In the genomic region with DNA sequence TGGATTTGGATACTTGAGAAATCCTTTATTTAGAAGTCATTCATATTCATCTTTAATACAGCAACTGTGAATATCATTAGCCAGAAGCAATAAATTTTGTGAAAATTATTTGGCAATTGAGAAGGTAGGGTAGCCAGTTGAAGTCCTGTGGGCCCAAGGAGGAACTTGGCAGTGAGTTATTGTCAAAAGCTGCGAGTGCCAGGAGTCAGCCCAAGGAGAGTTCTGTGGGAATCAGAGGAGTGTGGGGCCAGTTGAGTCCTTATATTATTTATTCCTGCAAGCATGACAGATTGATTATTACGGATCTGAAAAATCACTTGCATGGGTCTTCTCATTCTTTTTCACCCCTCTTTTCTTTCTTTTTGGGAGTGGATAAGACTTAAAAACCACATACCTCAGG, we compare ENCODE assay signal across 17 cellular contexts. TPM values are rescaled to one million over a fixed set of nuclear protein-coding genes. Genes with fewer than 3 reads are reported as not detected.
A peak's percentile ranks its signal among the peaks of the same experiment; 100 is the strongest.
DNase-seq lines count a peak whose midpoint lies in the region; ATAC-seq and TF ChIP-seq lines count a peak whose summit lies in the region.
"Had no signal": no experiment of that assay in that cellular context is flagged by ENCODE, and none has a peak within 500 bp of the region (broad histone marks: within the 10 kb centered on the region; RNA-seq: fewer than 3 reads in every experiment).

No MANE protein-coding gene starts in this region.

- no peaks in the 10 kb centered on the region for H3K27me3 Mint-ChIP-seq in CD4-positive, alpha-beta T cell
- H3K27me3 Mint-ChIP-seq in neural crest cell (ENCODE audit: low read depth): no peaks in the 10 kb centered on the region
- H3K27me3 Mint-ChIP-seq in type B pancreatic cell: no peaks in the 10 kb centered on the region

- no peaks in the 10 kb centered on the region for H4K20me1 ChIP-seq in hepatocyte (ENCODE audit: insufficient read depth, poor library complexity, severe bottlenecking)

- no peaks in the 10 kb centered on the region for H3K9me3 ChIP-seq in CD4-positive, alpha-beta T cell (ENCODE audit: control insufficient read depth, low read length)
- H3K9me3 ChIP-seq in hepatocyte (ENCODE audit: low read depth): no peaks in the 10 kb centered on the region

- TF ChIP-seq CTCF in CD4-positive, alpha-beta T cell (IDR thresholded peaks at IDR 0.05): no peak
- TF ChIP-seq CTCF in hepatocyte (IDR thresholded peaks at IDR 0.05; ENCODE audit: poor library complexity): no peak
- no peak for TF ChIP-seq CTCF in neural crest cell (conservative IDR thresholded peaks at IDR 0.05)
- TF ChIP-seq CTCF in type B pancreatic cell (conservative IDR thresholded peaks at IDR 0.05): no peak

- peaks cover 47% of the 10 kb centered on the region for H3K79me2 ChIP-seq in hepatocyte

- intact Hi-C loops in CD4-positive, alpha-beta T cell (cut with DNase I, micrococcal nuclease): loop anchor here in 1 of 2 experiments (5.0 kb wide), 1 partner anchor 38 kb away; a partner anchor contains a TSS

- peaks cover 19% of the 10 kb centered on the region for H3K36me3 Mint-ChIP-seq in CD4-positive, alpha-beta T cell (ENCODE audit: low read depth)
- no peaks in the 10 kb centered on the region for H3K36me3 Mint-ChIP-seq in neural crest cell (ENCODE audit: low read depth)
- H3K36me3 Mint-ChIP-seq in type B pancreatic cell: no peaks in the 10 kb centered on the region
- H3K36me3 Mint-ChIP-seq: IgD-negative memory B cell had no signal

- POLR2A ChIA-PET in CD4-positive, alpha-beta T cell (lab: Charles Lee): interaction anchor here (0.9 to 2.5 kb wide), 2 partner anchors 10 to 21 kb away, joined by 3 to 12 read pairs; no protein-coding TSS in a partner anchor

- H3K27me3 ChIP-seq in CD4-positive, alpha-beta T cell (ENCODE audit: control insufficient read depth, insufficient read depth, low read length): no peaks in the 10 kb centered on the region
- no peaks in the 10 kb centered on the region for H3K27me3 ChIP-seq in hepatocyte

- H3K9me2 ChIP-seq in hepatocyte (replicated peaks; ENCODE audit: insufficient read depth): no peaks in the 10 kb centered on the region

- no peak overlapping the region for H3K4me3 ChIP-seq in hepatocyte
- H3K4me3 ChIP-seq: SK-N-MC had no signal

- H3K27ac ChIP-seq in CD4-positive, alpha-beta T cell (ENCODE audit: low read depth, low read length): no peak overlapping the region
- H3K27ac ChIP-seq in hepatocyte: peak overlapping the region; percentile 51
- no peak overlapping the region for H3K27ac ChIP-seq in substantia nigra (ENCODE audit: low read depth, low read length, poor library complexity, severe bottlenecking)
- H3K27ac ChIP-seq: KMS-11, RWPE1, SK-N-MC had no signal

- H2AFZ ChIP-seq in hepatocyte: no peak overlapping the region

- no peak overlapping the region for H3K4me3 Mint-ChIP-seq in CD4-positive, alpha-beta T cell
- H3K4me3 Mint-ChIP-seq in neural crest cell: no peak overlapping the region
- no peak overlapping the region for H3K4me3 Mint-ChIP-seq in type B pancreatic cell
- H3K4me3 Mint-ChIP-seq: IgD-negative memory B cell had no signal

- H3K4me1 ChIP-seq in hepatocyte (ENCODE audit: insufficient read depth): peaks cover 8% of the 10 kb centered on the region

- peak overlapping the region; percentile 73 for H3K27ac Mint-ChIP-seq in CD4-positive, alpha-beta T cell
- H3K27ac Mint-ChIP-seq in neural crest cell (ENCODE audit: unreplicated experiment) (peak overlapping the region; percentile 64), type B pancreatic cell (no peak overlapping the region)
- H3K27ac Mint-ChIP-seq: IgD-negative memory B cell had no signal

- CTCF ChIA-PET in CD4-positive, alpha-beta T cell (lab: Charles Lee): no interaction called here

- H3K4me1 Mint-ChIP-seq in CD4-positive, alpha-beta T cell (ENCODE audit: low read depth): peaks cover 82% of the 10 kb centered on the region
- peaks cover 9% of the 10 kb centered on the region for H3K4me1 Mint-ChIP-seq in neural crest cell
- H3K4me1 Mint-ChIP-seq in type B pancreatic cell (ENCODE audit: unreplicated experiment): peaks cover 54% of the 10 kb centered on the region
- H3K4me1 Mint-ChIP-seq: IgD-negative memory B cell had no signal

- no peak for ATAC-seq in CD4-positive, alpha-beta T cell (ENCODE audit: poor library complexity)

- no peak for DNase-seq in CD4-positive, alpha-beta T cell
- DNase-seq in NCI-H446 treated with DMSO at 0.1 percent for 48 hours (lab: John Stamatoyannopoulos, UW) (peak; percentile 60), hepatocyte (ENCODE audit: low spot score) (no peak), neural crest cell (ENCODE audit: low read depth, low spot score) (no peak), substantia nigra (lab: John Stamatoyannopoulos, UW) (no peak), anterior cingulate cortex (lab: John Stamatoyannopoulos, UW) (no peak), type B pancreatic cell (ENCODE audit: extremely low spot score, unreplicated experiment) (no peak)
- DNase-seq: C1 segment of cervical spinal cord, DMS153, MM.1S, NCI-H2029, NCI-H526 treated with DMSO at 0.1 percent for 48 hours, SHP77 had no signal

- H3K4me2 ChIP-seq in hepatocyte: peak overlapping the region; percentile 65
- H3K4me2 ChIP-seq: KMS-11 had no signal

- H3K36me3 ChIP-seq in hepatocyte (replicated peaks; ENCODE audit: insufficient read depth, low read depth): no peaks in the 10 kb centered on the region

- H3K9me3 Mint-ChIP-seq in CD4-positive, alpha-beta T cell: no peaks in the 10 kb centered on the region
- H3K9me3 Mint-ChIP-seq in neural crest cell: no peaks in the 10 kb centered on the region
- H3K9me3 Mint-ChIP-seq in type B pancreatic cell: no peaks in the 10 kb centered on the region
- H3K9me3 Mint-ChIP-seq: IgD-negative memory B cell had no signal

- 91% methylated on average over 2 of the region's 2 CpGs for WGBS in hepatocyte (ENCODE audit: low lambda C conversion rate, missing lambda C conversion rate)

RNA-seq across cellular contexts. Expression of a gene that starts 38.3 kb away (rescaled TPM):
- 10 to 100 TPM; 84.8 to 88.6 TPM for total RNA-seq in CD4-positive, alpha-beta T cell
- total RNA-seq in hepatocyte (16.7 and 18.5 TPM in 2 replicates), neural crest cell (21.2 and 22.7 TPM in 2 replicates), type B pancreatic cell (ENCODE audit: low replicate concordance) (13.4 and 16.1 TPM in 2 replicates)
- polyA plus RNA-seq in hepatocyte: 5.9 and 7.3 TPM in 2 replicates
